1 cellular context compared by ENCODE assay signal in genomic region chr6:57221191-57221935, GRCh38.
TF ChIP-seq lines count a peak whose summit lies in the region.

No MANE protein-coding gene starts in this region.

TF ChIP-seq in HepG2, 621 proteins besides CTCF, POLR2A, EP300 and RAD21 (continued from another document and continues in another):
- TF ChIP-seq SNAPC4 (CRISPR knock-in tag; IDR thresholded peaks at IDR 0.05): peak; percentile 77
- TF ChIP-seq ZNF652 (CRISPR knock-in tag; IDR thresholded peaks at IDR 0.05; ENCODE audit: borderline replicate concordance, low read depth): no peak
- TF ChIP-seq ZNF331 (CRISPR knock-in tag; IDR thresholded peaks at IDR 0.05): peak; percentile 42; the same call in 1 of the 2 replicates
- no peak for TF ChIP-seq SP2 (CRISPR knock-in tag; IDR thresholded peaks at IDR 0.05)
- no peak for TF ChIP-seq REST (IDR thresholded peaks at IDR 0.05; ENCODE audit: borderline replicate concordance in 1 of 2, low read depth in 1 of 2, low read length in 2 of 2)
- TF ChIP-seq PCBP1 (IDR thresholded peaks at IDR 0.05; ENCODE audit: borderline replicate concordance, low read depth, low read length): peak; percentile 71; the same call in 1 of the 2 replicates
- TF ChIP-seq NFE2L2 (IDR thresholded peaks at IDR 0.05; ENCODE audit: low read length): no peak
- TF ChIP-seq ATF1 (CRISPR knock-in tag; IDR thresholded peaks at IDR 0.05): no peak
- peak; percentile 69 for TF ChIP-seq ZNF746 (CRISPR knock-in tag; IDR thresholded peaks at IDR 0.05)
- no peak for TF ChIP-seq GZF1 (CRISPR knock-in tag; IDR thresholded peaks at IDR 0.05)
- TF ChIP-seq CCDC6 (CRISPR knock-in tag; IDR thresholded peaks at IDR 0.05): no peak
- peak; percentile 73; the same call in 1 of the 2 replicates for TF ChIP-seq HIVEP1 (CRISPR knock-in tag; IDR thresholded peaks at IDR 0.05)
- TF ChIP-seq AKNA (CRISPR knock-in tag; IDR thresholded peaks at IDR 0.05; ENCODE audit: borderline replicate concordance): no peak
- TF ChIP-seq ZSCAN21 (CRISPR knock-in tag; IDR thresholded peaks at IDR 0.05; ENCODE audit: borderline replicate concordance): no peak
- TF ChIP-seq ZNF562 (CRISPR knock-in tag; IDR thresholded peaks at IDR 0.05; ENCODE audit: borderline replicate concordance): no peak
- peak; percentile 28; the same call in 1 of the 2 replicates for TF ChIP-seq BCL6 (CRISPR knock-in tag; IDR thresholded peaks at IDR 0.05)
- no peak for TF ChIP-seq ZNF678 (CRISPR knock-in tag; IDR thresholded peaks at IDR 0.05)
- no peak for TF ChIP-seq ZNF552 (CRISPR knock-in tag; IDR thresholded peaks at IDR 0.05; ENCODE audit: borderline replicate concordance)
- TF ChIP-seq ZNF431 (CRISPR knock-in tag; IDR thresholded peaks at IDR 0.05; ENCODE audit: borderline replicate concordance, low read depth): 0 out of 2 replicates have a peak, but pooled peaks have one; percentile 88
- no peak; the same call in 1 of the 2 replicates for TF ChIP-seq ATF6 (CRISPR knock-in tag; conservative IDR thresholded peaks at IDR 0.05)
- TF ChIP-seq FOXP1 (IDR thresholded peaks at IDR 0.05): no peak
- no peak for TF ChIP-seq FOXP1 (CRISPR knock-in tag; IDR thresholded peaks at IDR 0.05)
- no peak; the same call in 1 of the 2 replicates for TF ChIP-seq GLI4 (CRISPR knock-in tag; IDR thresholded peaks at IDR 0.05; ENCODE audit: borderline replicate concordance)
- TF ChIP-seq HNF4A (CRISPR knock-in tag; IDR thresholded peaks at IDR 0.05): no peak
- no peak for TF ChIP-seq MED1 (CRISPR knock-in tag; IDR thresholded peaks at IDR 0.05)
- TF ChIP-seq ZHX1 (CRISPR knock-in tag; IDR thresholded peaks at IDR 0.05; ENCODE audit: low read depth): peak; percentile 52; the same call in 1 of the 2 replicates
- no peak for TF ChIP-seq NCOR1 (IDR thresholded peaks at IDR 0.05; ENCODE audit: borderline replicate concordance, low read length)
- TF ChIP-seq ZNF773 (CRISPR knock-in tag; IDR thresholded peaks at IDR 0.05; ENCODE audit: borderline replicate concordance): 0 out of 2 replicates have a peak, but pooled peaks have one; percentile 25
- TF ChIP-seq CENPX (CRISPR knock-in tag; IDR thresholded peaks at IDR 0.05): no peak
- no peak for TF ChIP-seq TERF1 (CRISPR knock-in tag; IDR thresholded peaks at IDR 0.05)
- no peak for TF ChIP-seq ZMAT3 (CRISPR knock-in tag; conservative IDR thresholded peaks at IDR 0.05)
- no peak for TF ChIP-seq HOXA7 (CRISPR knock-in tag; IDR thresholded peaks at IDR 0.05)
- 0 out of 2 replicates have a peak, but pooled peaks have one; percentile 17 for TF ChIP-seq MAZ (IDR thresholded peaks at IDR 0.05; ENCODE audit: borderline replicate concordance, low read depth, low read length)
- no peak for TF ChIP-seq MAZ (CRISPR knock-in tag; IDR thresholded peaks at IDR 0.05; ENCODE audit: low read depth)
- TF ChIP-seq KAT8 (CRISPR knock-in tag; IDR thresholded peaks at IDR 0.05): no peak
- no peak for TF ChIP-seq PAX8 (CRISPR knock-in tag; IDR thresholded peaks at IDR 0.05; ENCODE audit: borderline replicate concordance)
- TF ChIP-seq GTF3A (CRISPR knock-in tag; conservative IDR thresholded peaks at IDR 0.05): no peak
